In genomic region chr16:30445149-30445407, GRCh38 we compare ENCODE assay signal across 8 cellular contexts. TPM values are rescaled to one million over a fixed set of nuclear protein-coding genes. Genes with fewer than 3 reads are reported as not detected.
DNase-seq lines count a peak whose midpoint lies in the region; ATAC-seq and TF ChIP-seq lines count a peak whose summit lies in the region.

No MANE protein-coding gene starts in this region.

- peak overlapping the region; percentile 80 for H3K4me3 ChIP-seq in Caco-2 (ENCODE audit: low read depth, low read length)
- peak overlapping the region; percentile 68 for H3K4me3 ChIP-seq in colonic mucosa

- H3K9me3 ChIP-seq in Caco-2: no peaks in the 10 kb centered on the region
- H3K9me3 ChIP-seq in colonic mucosa: no peaks in the 10 kb centered on the region

- intact Hi-C loops in Caco-2 (cut with micrococcal nuclease; ENCODE audit: unreplicated experiment): no loop called here
- intact Hi-C loops in colonic mucosa (cut with DNase I): loop anchor here (5.0 kb wide), 1 partner anchor 82 kb away; the partner anchor contains the start of gene ZNF768

- peak overlapping the region; percentile 92 for H3K27ac ChIP-seq in colonic mucosa

- ATAC-seq in HG03521 (IDR thresholded peaks at IDR 0.05; ENCODE audit: unreplicated experiment): peak; percentile 12
- no peak for ATAC-seq in GM21619 (IDR thresholded peaks at IDR 0.05; ENCODE audit: unreplicated experiment)

- H3K9me3 Mint-ChIP-seq in Caco-2 (ENCODE audit: unreplicated experiment) (no peaks in the 10 kb centered on the region), neural crest cell (no peaks in the 10 kb centered on the region)

- H3K27me3 Mint-ChIP-seq in Caco-2 (ENCODE audit: insufficient read depth, unreplicated experiment) (no peaks in the 10 kb centered on the region), neural crest cell (ENCODE audit: low read depth) (peaks cover 2% of the 10 kb centered on the region)

- H3K4me3 Mint-ChIP-seq in Caco-2 (ENCODE audit: unreplicated experiment): peak overlapping the region; percentile 87
- peak overlapping the region; percentile 94 for H3K4me3 Mint-ChIP-seq in neural crest cell

- H3K36me3 Mint-ChIP-seq in Caco-2 (ENCODE audit: insufficient read depth, unreplicated experiment) (peaks cover 41% of the 10 kb centered on the region), neural crest cell (ENCODE audit: low read depth) (peaks cover 15% of the 10 kb centered on the region)

- CTCF ChIA-PET in Caco-2 (lab: Charles Lee): interaction anchor here (2.7 kb wide), 1 partner anchor 15 kb away, joined by 17 read pairs; the partner anchor contains the start of gene DCTPP1

- DNase-seq in Caco-2: no peak
- DNase-seq in colonic mucosa: no peak
- no peak for DNase-seq in neural crest cell (ENCODE audit: low read depth, low spot score)
- DNase-seq in superior temporal gyrus (ENCODE audit: extremely low spot score): no peak
- DNase-seq in DMS 273 (lab: John Stamatoyannopoulos, UW; ENCODE audit: unreplicated experiment): no peak
- no peak for DNase-seq in MV-4-11 (lab: John Stamatoyannopoulos, UW)

- H3K4me1 ChIP-seq in Caco-2 (peaks cover 29% of the 10 kb centered on the region), colonic mucosa (peaks cover 13% of the 10 kb centered on the region)

- H3K27ac Mint-ChIP-seq in Caco-2 (ENCODE audit: unreplicated experiment) (peak overlapping the region; percentile 39), neural crest cell (ENCODE audit: unreplicated experiment) (peak overlapping the region; percentile 43)

- TF ChIP-seq CTCF in Caco-2 (IDR thresholded peaks at IDR 0.05; ENCODE audit: insufficient read depth in 1 of 2, low read depth in 1 of 2, low read length in 1 of 2, severe bottlenecking in 1 of 2, unreplicated experiment in 1 of 2) (no peak), colonic mucosa (IDR thresholded peaks at IDR 0.05) (no peak), neural crest cell (conservative IDR thresholded peaks at IDR 0.05) (no peak)

- peaks cover 13% of the 10 kb centered on the region for H3K4me1 Mint-ChIP-seq in Caco-2 (ENCODE audit: low read depth, unreplicated experiment)
- H3K4me1 Mint-ChIP-seq in neural crest cell: peaks cover 31% of the 10 kb centered on the region

- no peaks in the 10 kb centered on the region for H3K27me3 ChIP-seq in Caco-2 (replicated peaks; ENCODE audit: control insufficient read depth, insufficient read depth, low read length)
- no peaks in the 10 kb centered on the region for H3K27me3 ChIP-seq in colonic mucosa

- POLR2A ChIA-PET in Caco-2 (lab: Charles Lee): interaction anchor here (0.5 to 1.8 kb wide), 2 partner anchors 27 to 84 kb away, joined by 4 to 5 read pairs; no protein-coding TSS in a partner anchor

- peaks cover 8% of the 10 kb centered on the region; the same call in 1 of the 2 replicates for H3K36me3 ChIP-seq in Caco-2 (ENCODE audit: control insufficient read depth, insufficient read depth, low read length)
- H3K36me3 ChIP-seq in colonic mucosa: no peaks in the 10 kb centered on the region

- peak overlapping the region; percentile 87 to 92 for H3K9ac ChIP-seq in colonic mucosa (ENCODE audit: low read depth in 2 of 2, low read length in 2 of 2)

- no TSS peak for BruUV-seq in Caco-2 (replicated peaks; lab: Mats Ljungman, UMichigan)

RNA-seq across cellular contexts. Expression of gene SEPHS2, which starts 0.6 kb away (rescaled TPM):
- total RNA-seq in Caco-2 (2022): 80.2 and 91.6 TPM in 2 replicates
- total RNA-seq in colonic mucosa: 100 to 1,000 TPM in 1 of 2 donors, 10 to 100 TPM in 1; 93.3 to 156 TPM
- 29.6 and 30.5 TPM in 2 replicates for total RNA-seq in neural crest cell

RNA-seq across cellular contexts. Expression of gene DCTPP1, which starts 15.2 kb away (rescaled TPM):
- total RNA-seq in Caco-2 (2022) (51.1 and 53.2 TPM in 2 replicates), colonic mucosa (100 to 1,000 TPM in 1 of 2 donors, 10 to 100 TPM in 1; 80.9 to 153 TPM), neural crest cell (91.6 and 94.3 TPM in 2 replicates)

RNA-seq across cellular contexts. Expression of gene ITGAL, which starts 27.5 kb away (rescaled TPM):
- total RNA-seq in Caco-2 (2022): 0.57 TPM in 1 of 2 replicates, not detected in the other
- total RNA-seq in colonic mucosa: 1 to 10 TPM; 3.4 to 4.8 TPM
- total RNA-seq in neural crest cell: not detected in 2 replicates

RNA-seq across cellular contexts. Expression of gene ZNF771, which starts 37.7 kb away (rescaled TPM):
- total RNA-seq in Caco-2 (2022): 4.7 and 5.8 TPM in 2 replicates
- 1 to 10 TPM; 3.5 to 6.5 TPM for total RNA-seq in colonic mucosa
- total RNA-seq in neural crest cell: 17.5 and 18.9 TPM in 2 replicates

RNA-seq across cellular contexts. Expression of gene ZNF48, which starts 49.9 kb away (rescaled TPM):
- total RNA-seq in Caco-2 (2022) (12.8 and 13.4 TPM in 2 replicates), colonic mucosa (1 to 10 TPM; 6.5 to 6.8 TPM), neural crest cell (59.9 and 60.9 TPM in 2 replicates)
